Comparison of ENCODE assay signal across 35 cellular contexts in genomic region chr2:175039490-175039889, GRCh38.
"Had no signal": no experiment of that assay in that cellular context is flagged by ENCODE, and none has a peak within 500 bp of the region (broad histone marks: within the 10 kb centered on the region; RNA-seq: fewer than 3 reads in every experiment).

No MANE protein-coding gene starts in this region.

- H3K27me3 ChIP-seq: heart left ventricle, left lung, neural progenitor cell, neutrophil, ovary, sigmoid colon, spleen, suprapubic skin, tibial artery, upper lobe of right lung had no signal

- H3K4me1 Mint-ChIP-seq: mesothelial cell of epicardium, nephron progenitor cell had no signal

- H3K9me3 ChIP-seq: left lung, neutrophil, ovary, prostate gland, sigmoid colon, suprapubic skin, thoracic aorta, tibial artery, upper lobe of right lung had no signal

- H2AFZ ChIP-seq: neural progenitor cell had no signal

- FAIRE-seq: islet of Langerhans, kidney, small intestine, urothelium cell line had no signal

- H3K9ac ChIP-seq: neural progenitor cell had no signal

- H3K9me3 Mint-ChIP-seq: immature natural killer cell, natural killer cell had no signal

- H3K27ac ChIP-seq: heart left ventricle, left lung, neural progenitor cell, neutrophil, ovary, prostate gland, sigmoid colon, spleen, suprapubic skin, thoracic aorta, tibial artery, upper lobe of right lung had no signal

- H3K4me1 ChIP-seq: neural progenitor cell, prostate gland, sigmoid colon, suprapubic skin, tibial artery, upper lobe of right lung had no signal

- H3K36me3 ChIP-seq: heart left ventricle, left lung, neural progenitor cell, neutrophil, ovary, prostate gland, sigmoid colon, spleen, suprapubic skin, thoracic aorta, tibial artery, upper lobe of right lung had no signal

- H3K4me3 ChIP-seq: heart left ventricle, left lung, lung, neural progenitor cell, ovary, prostate gland, sigmoid colon, spleen, suprapubic skin, thoracic aorta, tibial artery, upper lobe of right lung had no signal

- H3K4me2 ChIP-seq: neural progenitor cell had no signal

- H3K36me3 Mint-ChIP-seq: immature natural killer cell, mesothelial cell of epicardium, naive B cell, natural killer cell, neural progenitor cell had no signal

- ATAC-seq: heart left ventricle, left colon, left lung, natural killer cell, right cardiac atrium, upper lobe of right lung had no signal

- H3K27ac Mint-ChIP-seq: immature natural killer cell; mesothelial cell of epicardium; natural killer cell; nephron progenitor cell; neural progenitor cell; stimulated activated naive CD8-positive, alpha-beta T cell treated with anti-CD3 and anti-CD28 coated beads, Interleukin-15, Interleukin-2, amounts not matched to agents 100 ng/mL and 50 ng/mL, for 24 hours had no signal

- DNase-seq: hypothalamus; immature natural killer cell; kidney; left colon; left lung; mesendoderm; naive B cell; natural killer cell; nephron progenitor cell; occipital lobe; ovary; retina; right cardiac atrium; sigmoid colon; small intestine; spleen; stimulated activated CD4-positive, alpha-beta T cell treated with anti-CD3 and anti-CD28 coated beads, Interleukin-1b, Interleukin-23, amount 100 ng/mL, for 48 hours; stimulated activated CD4-positive, alpha-beta T cell treated with anti-CD3 and anti-CD28 coated beads, Interleukin-2, amount 100 ng/mL, for 48 hours; stimulated activated CD4-positive, alpha-beta T cell treated with anti-CD3 and anti-CD28 coated beads, Interleukin-4, amount 100 ng/mL, for 4 hours; stimulated activated CD8-positive, alpha-beta memory T cell treated with anti-CD3 and anti-CD28 coated beads, Interleukin-4, amount 100 ng/mL, for 48 hours; stimulated activated naive CD4-positive, alpha-beta T cell; tibial artery; trophoblast cell; upper lobe of right lung had no signal

- H3K27me3 Mint-ChIP-seq: naive B cell; stimulated activated naive CD8-positive, alpha-beta T cell treated with anti-CD3 and anti-CD28 coated beads, Interleukin-15, Interleukin-2, amounts not matched to agents 100 ng/mL and 50 ng/mL, for 24 hours had no signal

- H3K4me3 Mint-ChIP-seq: immature natural killer cell; mesothelial cell of epicardium; naive B cell; natural killer cell; nephron progenitor cell; neural progenitor cell; stimulated activated naive CD8-positive, alpha-beta T cell treated with anti-CD3 and anti-CD28 coated beads, Interleukin-15, Interleukin-2, amounts not matched to agents 100 ng/mL and 50 ng/mL, for 24 hours had no signal
